9 cellular contexts compared by ENCODE assay signal in genomic region chr2:3780477-3781402, GRCh38.
DNase-seq lines count a peak whose midpoint lies in the region; ATAC-seq and TF ChIP-seq lines count a peak whose summit lies in the region.
"Had no signal": no experiment of that assay in that cellular context is flagged by ENCODE, and none has a peak within 500 bp of the region (broad histone marks: within the 10 kb centered on the region; RNA-seq: fewer than 3 reads in every experiment).

No MANE protein-coding gene starts in this region.

- no peak overlapping the region for H3K4me3 ChIP-seq in IMR-90 (ENCODE audit: insufficient read depth, low read depth, low read length)

- H3K4me2 ChIP-seq in IMR-90 (ENCODE audit: low read depth, low read length), result 0 out of 2 replicates have a peak overlapping the region, but pooled peaks have one; percentile 37

- no peaks in the 10 kb centered on the region for H3K9me3 Mint-ChIP-seq in activated T-helper 2 cell treated with anti-CD3 and anti-CD28 coated beads, Interferon-gamma antibody, Interleukin-2, Interleukin-4, amounts not matched to agents 10 μg/mL and 5 μg/mL and 100 μg/mL, durations not matched to agents 14 hours and 24 hours and 36 hours

- no peaks in the 10 kb centered on the region for H3K27me3 ChIP-seq in IMR-90 (ENCODE audit: control insufficient read depth, insufficient read depth, low read length)

- peak overlapping the region; percentile 85 for H2AFZ ChIP-seq in IMR-90 (replicated peaks; ENCODE audit: low read length, poor library complexity)

- TF ChIP-seq CTCF in IMR-90 (conservative IDR thresholded peaks at IDR 0.05; ENCODE audit: low read depth, low read length), result peak; percentile 71

- H3K14ac ChIP-seq in IMR-90 (replicated peaks; ENCODE audit: low read depth, low read length), result no peak overlapping the region

- peak overlapping the region; percentile 70; the same call in 1 of the 2 replicates for H3K4ac ChIP-seq in IMR-90 (ENCODE audit: low read depth, low read length)

- H2AK9ac ChIP-seq in IMR-90 (replicated peaks; ENCODE audit: low read depth, low read length, poor library complexity), result no peak overlapping the region

- no peaks in the 10 kb centered on the region for H3K79me1 ChIP-seq in IMR-90 (ENCODE audit: low read depth in 1 of 2, low read length in 2 of 2)

- no peaks in the 10 kb centered on the region for H3K9me1 ChIP-seq in IMR-90 (ENCODE audit: insufficient read depth, low read length)

- H4K20me1 ChIP-seq in IMR-90 (ENCODE audit: insufficient read depth, low read length), result no peaks in the 10 kb centered on the region

- CTCF ChIA-PET in IMR-90 (lab: Yijun Ruan, JAX), result interaction anchor here (0.6 to 3.4 kb wide), 20 partner anchors 8 to 651 kb away, joined by 3 to 41 read pairs (median 4); no protein-coding TSS in a partner anchor

- peaks cover 9% of the 10 kb centered on the region for H3K27me3 Mint-ChIP-seq in activated T-helper 2 cell treated with anti-CD3 and anti-CD28 coated beads, Interferon-gamma antibody, Interleukin-2, Interleukin-4, amounts not matched to agents 10 μg/mL and 5 μg/mL and 100 μg/mL, durations not matched to agents 14 hours and 24 hours and 36 hours (ENCODE audit: low read depth)

- H4K8ac ChIP-seq in IMR-90 (ENCODE audit: low read depth in 2 of 2, low read length in 2 of 2), result peak overlapping the region; percentile 63 to 91

- BruUV-seq in IMR-90 (replicated peaks; lab: Mats Ljungman, UMichigan), result no TSS peak

- WGBS in IMR-90 (ENCODE audit: extremely low coverage in 2 of 2, insufficient read length in 1 of 2), 2 experiments, result 40% methylated on average over 4 of the region's 23 CpGs; no CpG with 5 or more reads in 1 of the 2 experiments

- H3K4me1 ChIP-seq in IMR-90 (ENCODE audit: control insufficient read depth, insufficient read depth, low read length), result peaks cover 6% of the 10 kb centered on the region

- peak; percentile 87 for ATAC-seq in GM21576 (IDR thresholded peaks at IDR 0.05; ENCODE audit: unreplicated experiment)
- ATAC-seq in IMR-90 (ENCODE audit: low read depth), result peak; percentile 95
- peak; percentile 93 for ATAC-seq in Right ventricle myocardium superior (ENCODE audit: poor library complexity)
- ATAC-seq in sciatic nerve, result peak; percentile 94

- peak overlapping the region; percentile 48 for H3K4me3 Mint-ChIP-seq in activated T-helper 2 cell treated with anti-CD3 and anti-CD28 coated beads, Interferon-gamma antibody, Interleukin-2, Interleukin-4, amounts not matched to agents 10 μg/mL and 5 μg/mL and 100 μg/mL, durations not matched to agents 14 hours and 24 hours and 36 hours (ENCODE audit: low read depth)

- H2BK15ac ChIP-seq in IMR-90 (ENCODE audit: low read depth, low read length), result no peak overlapping the region; the same call in 2 of the 3 replicates

- no peaks in the 10 kb centered on the region for H3K36me3 Mint-ChIP-seq in activated T-helper 2 cell treated with anti-CD3 and anti-CD28 coated beads, Interferon-gamma antibody, Interleukin-2, Interleukin-4, amounts not matched to agents 10 μg/mL and 5 μg/mL and 100 μg/mL, durations not matched to agents 14 hours and 24 hours and 36 hours (ENCODE audit: low read depth)

- peak overlapping the region; percentile 77 for H2BK120ac ChIP-seq in IMR-90 (ENCODE audit: low read depth, low read length)

- 0 out of 2 replicates have a peak overlapping the region, but pooled peaks have one; percentile 20 for H3K27ac ChIP-seq in IMR-90 (ENCODE audit: insufficient read depth, low read length)
- H3K27ac ChIP-seq: epithelial cell of prostate had no signal

- peak overlapping the region; percentile 66; the same call in 1 of the 2 replicates for H3K18ac ChIP-seq in IMR-90 (ENCODE audit: low read depth, low read length)

- DNase-seq in GF-D8 (lab: John Stamatoyannopoulos, UW) (peak; percentile 35), IMR-90 (peak; percentile 73), OCI-M1 (lab: John Stamatoyannopoulos, UW) (peak; percentile 64), Right ventricle myocardium superior (peak; percentile 77), sciatic nerve (ENCODE audit: low spot score) (peak; percentile 80), cerebellar nuclear complex (lab: John Stamatoyannopoulos, UW) (no peak)
- DNase-seq in activated T-helper 2 cell treated with anti-CD3 and anti-CD28 coated beads, Interferon-gamma antibody, Interleukin-2, Interleukin-4, amounts not matched to agents 10 μg/mL and 5 μg/mL and 100 μg/mL, durations not matched to agents 14 hours and 24 hours and 36 hours (ENCODE audit: low spot score), result peak; percentile 59

- dilution Hi-C loops in IMR-90 (cut with HindIII; ENCODE audit: low sequenced_read_pairs, unreplicated experiment), result no loop called here

- no peak overlapping the region for H2AK5ac ChIP-seq in IMR-90 (ENCODE audit: low read depth, low read length)

- no peak overlapping the region for H3K23ac ChIP-seq in IMR-90 (ENCODE audit: low read depth, low read length)

- H3K56ac ChIP-seq in IMR-90 (ENCODE audit: extremely low read depth, insufficient read depth, low read length), result no peak overlapping the region

- H2BK5ac ChIP-seq in IMR-90 (ENCODE audit: low read depth, low read length, poor library complexity, severe bottlenecking), result no peak overlapping the region

- no peak for TF ChIP-seq POLR2A in IMR-90 (IDR thresholded peaks at IDR 0.05; ENCODE audit: low read depth, low read length)

- H3K9ac ChIP-seq in IMR-90 (ENCODE audit: low read depth, low read length), result 0 out of 2 replicates have a peak overlapping the region, but pooled peaks have one; percentile 20

- no peaks in the 10 kb centered on the region for H3K36me3 ChIP-seq in IMR-90 (ENCODE audit: control insufficient read depth, insufficient read depth, low read length)

- in situ Hi-C loops in IMR-90 (cut with MboI; ENCODE audit: low sequenced_read_pairs), result no loop called here

- peak overlapping the region; percentile 57; the same call in 1 of the 2 replicates for H2BK20ac ChIP-seq in IMR-90 (ENCODE audit: low read depth, low read length)

- H4K91ac ChIP-seq in IMR-90 (ENCODE audit: insufficient read depth, low read depth, low read length), result peak overlapping the region; percentile 71; the same call in 1 of the 2 replicates

- intact Hi-C loops in IMR-90 (cut with micrococcal nuclease) (loop anchor here (1.0 to 2.0 kb wide), 3 partner anchors 42 to 52 kb away; no protein-coding TSS in a partner anchor), Right ventricle myocardium superior (cut with DNase I) (no loop called here), sciatic nerve (cut with DNase I) (loop anchor here (10.0 kb wide), 1 partner anchor 56 kb away; no protein-coding TSS in a partner anchor)
- intact Hi-C loops in activated T-helper 2 cell treated with anti-CD3 and anti-CD28 coated beads, Interferon-gamma antibody, Interleukin-2, Interleukin-4, amounts not matched to agents 10 μg/mL and 5 μg/mL and 100 μg/mL, durations not matched to agents 14 hours and 24 hours and 36 hours (cut with micrococcal nuclease), result loop anchor here (1.0 kb wide), 1 partner anchor 52 kb away; no protein-coding TSS in a partner anchor

- peak; percentile 65 for TF ChIP-seq RAD21 in IMR-90 (IDR thresholded peaks at IDR 0.05; ENCODE audit: low read length)

- H3K4me1 Mint-ChIP-seq in activated T-helper 2 cell treated with anti-CD3 and anti-CD28 coated beads, Interferon-gamma antibody, Interleukin-2, Interleukin-4, amounts not matched to agents 10 μg/mL and 5 μg/mL and 100 μg/mL, durations not matched to agents 14 hours and 24 hours and 36 hours (ENCODE audit: low read depth), result peaks cover 6% of the 10 kb centered on the region

- H3K27ac Mint-ChIP-seq in activated T-helper 2 cell treated with anti-CD3 and anti-CD28 coated beads, Interferon-gamma antibody, Interleukin-2, Interleukin-4, amounts not matched to agents 10 μg/mL and 5 μg/mL and 100 μg/mL, durations not matched to agents 14 hours and 24 hours and 36 hours, result peak overlapping the region; percentile 71

- no peaks in the 10 kb centered on the region for H3K9me3 ChIP-seq in IMR-90 (ENCODE audit: control insufficient read depth, insufficient read depth, low read length)

- peak overlapping the region; percentile 76 for H4K5ac ChIP-seq in IMR-90 (ENCODE audit: low read depth, low read length)

- POLR2A ChIA-PET in IMR-90 (lab: Charles Lee; ENCODE audit: unreplicated experiment), result no interaction called here

TF ChIP-seq in IMR-90, 13 proteins besides CTCF, POLR2A, EP300 and RAD21:
- TF ChIP-seq CHD1 (IDR thresholded peaks at IDR 0.05; ENCODE audit: low read depth, low read length), result no peak
- TF ChIP-seq NFE2L2 (IDR thresholded peaks at IDR 0.05; ENCODE audit: low read depth, low read length), result no peak
- TF ChIP-seq BHLHE40 (IDR thresholded peaks at IDR 0.05; ENCODE audit: low read depth, low read length), result no peak
- peak; percentile 68 for TF ChIP-seq SMC3 (IDR thresholded peaks at IDR 0.05; ENCODE audit: low read depth, low read length)
- no peak for TF ChIP-seq USF2 (IDR thresholded peaks at IDR 0.05; ENCODE audit: low read depth, low read length)

Comparison
In these comparisons a context has a peak if more than half of its experiments do, and no peak if none do; other contexts are left out.
1. DNase-seq: peak in GF-D8 (single experiment), IMR-90 (single experiment), OCI-M1 (single experiment), activated T-helper 2 cell treated with anti-CD3 and anti-CD28 coated beads, Interferon-gamma antibody, Interleukin-2, Interleukin-4, amounts not matched to agents 10 μg/mL and 5 μg/mL and 100 μg/mL, durations not matched to agents 14 hours and 24 hours and 36 hours (single experiment), Right ventricle myocardium superior (single experiment) and sciatic nerve (single experiment); none in cerebellar nuclear complex (0 of 2).
2. Peak in every context shown above with its lines, with median percentiles within 50 percentile points of each other: ATAC-seq.